In the genomic region with DNA sequence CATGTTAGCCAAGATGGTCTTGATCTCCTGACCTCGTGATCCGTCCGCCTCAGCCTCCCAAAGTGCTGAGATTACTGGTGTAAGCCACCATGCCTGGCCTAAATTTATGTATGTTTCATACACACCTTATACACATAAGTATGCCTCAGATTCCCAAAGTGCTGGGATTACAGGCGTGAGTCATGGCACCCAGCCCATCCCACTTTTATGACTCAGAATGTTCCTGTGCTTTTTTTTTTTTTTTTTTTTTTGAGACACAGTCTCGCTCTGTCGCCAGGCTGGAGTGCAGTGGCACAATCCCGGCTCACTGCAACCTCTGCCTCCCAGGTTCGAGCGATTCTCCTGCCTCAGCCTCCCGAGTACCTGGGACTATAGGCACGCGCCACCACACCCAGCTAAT, we compare ENCODE assay signal across 8 cellular contexts.
A peak's percentile ranks its signal among the peaks of the same experiment; 100 is the strongest.
DNase-seq lines count a peak whose midpoint lies in the region; ATAC-seq and TF ChIP-seq lines count a peak whose summit lies in the region.
"Not testable (repeated sequence)": the region's sequence is repeated elsewhere in the genome, so short reads cannot be mapped to it uniquely, and the experiment has no call there.

No MANE protein-coding gene starts in this region.

- H3K9me3 Mint-ChIP-seq in activated T-cell treated with anti-CD3 and anti-CD28 coated beads, Interleukin-2, amount 50 U/mL, for 72 hours; chondrocyte (ENCODE audit: low read depth): not testable (repeated sequence)

- not testable (repeated sequence) for H3K4me2 ChIP-seq in PC-3 (ENCODE audit: low read length)

- not testable (repeated sequence) for H3K36me3 Mint-ChIP-seq in activated T-cell treated with anti-CD3 and anti-CD28 coated beads, Interleukin-2, amount 50 U/mL, for 72 hours (ENCODE audit: insufficient read depth in 2 of 2)
- peaks cover 22% of the 10 kb centered on the region for H3K36me3 Mint-ChIP-seq in chondrocyte (ENCODE audit: low read depth)

- TF ChIP-seq CTCF in PC-3 (conservative IDR thresholded peaks at IDR 0.05; ENCODE audit: low read depth, low read length); chondrocyte (IDR thresholded peaks at IDR 0.05); fibroblast of villous mesenchyme (IDR thresholded peaks at IDR 0.05; ENCODE audit: insufficient read depth, low read depth, low read length); stomach (IDR thresholded peaks at IDR 0.05): not testable (repeated sequence)

- H4K20me1 ChIP-seq in PC-3 (ENCODE audit: low read length), result not testable (repeated sequence)

- BruUV-seq in PC-3 (replicated peaks; lab: Mats Ljungman, UMichigan), result not testable (repeated sequence)

- intact Hi-C loops in PC-3 (cut with micrococcal nuclease); stomach (cut with DNase I; ENCODE audit: low total_unique reads): not testable (repeated sequence)

- POLR2A ChIA-PET in HEK293T (lab: Yijun Ruan, JAX); PC-3 (lab: Charles Lee; ENCODE audit: unreplicated experiment): not testable (repeated sequence)

- not testable (repeated sequence) for H3K4me3 Mint-ChIP-seq in activated T-cell treated with anti-CD3 and anti-CD28 coated beads, Interleukin-2, amount 50 U/mL, for 72 hours; chondrocyte (ENCODE audit: unreplicated experiment)

- H3K4me1 Mint-ChIP-seq in activated T-cell treated with anti-CD3 and anti-CD28 coated beads, Interleukin-2, amount 50 U/mL, for 72 hours (ENCODE audit: low read depth); chondrocyte (ENCODE audit: low read depth): not testable (repeated sequence)

- H3K79me2 ChIP-seq in PC-3 (ENCODE audit: low read length), result not testable (repeated sequence)

- H3K27me3 Mint-ChIP-seq in activated T-cell treated with anti-CD3 and anti-CD28 coated beads, Interleukin-2, amount 50 U/mL, for 72 hours (ENCODE audit: low read depth); chondrocyte (ENCODE audit: low read depth): not testable (repeated sequence)

- DNase-seq in AG20443 (ENCODE audit: low spot score), result peak; percentile 19
- DNase-seq in HEK293T (ENCODE audit: extremely low spot score); activated T-cell treated with anti-CD3 and anti-CD28 coated beads, Interleukin-2, amount 50 U/mL, for 72 hours; chondrocyte (ENCODE audit: low spot score): not testable (repeated sequence)
- DNase-seq in PC-3, result peak; percentile 88
- DNase-seq in fibroblast of villous mesenchyme (ENCODE audit: low read depth), result peak; percentile 84
- peak; percentile 68 to 80 for DNase-seq in lung microvascular endothelial cell (ENCODE audit: low read depth in 2 of 2)
- DNase-seq in stomach, result peak; percentile 45

- TF ChIP-seq EP300 in stomach (IDR thresholded peaks at IDR 0.05), result not testable (repeated sequence)

- H3F3A ChIP-seq in PC-3 (ENCODE audit: low read length, unreplicated experiment), result not testable (repeated sequence)

- H3K9ac ChIP-seq in PC-3 (ENCODE audit: low read length), result not testable (repeated sequence)

- H3K27me3 ChIP-seq in PC-3 (ENCODE audit: low read length); stomach: not testable (repeated sequence)

- not testable (repeated sequence) for H2AFZ ChIP-seq in PC-3 (ENCODE audit: low read length)

- H3K36me3 ChIP-seq in PC-3 (ENCODE audit: low read depth, low read length), result peaks cover 12% of the 10 kb centered on the region; the same call in 1 of the 2 replicates
- peaks cover 26 to 99% (median 95%) of the 10 kb centered on the region in 4 donors for H3K36me3 ChIP-seq in stomach

- 87 to 92% (median 89%) methylated on average over 12 of the region's 12 CpGs for WGBS in stomach, 5 donors

- ATAC-seq in PC-3, result peak; percentile 79
- ATAC-seq in activated T-cell treated with anti-CD3 and anti-CD28 coated beads, Interleukin-2, amount 50 U/mL, for 72 hours (replicated peaks in 1 of 2), result not testable (repeated sequence)

- H3K9me2 ChIP-seq in PC-3 (replicated peaks; ENCODE audit: low read length), result not testable (repeated sequence)

- TF ChIP-seq POLR2A in stomach (IDR thresholded peaks at IDR 0.05), result not testable (repeated sequence)

- CTCF ChIA-PET in HEK293T (lab: Yijun Ruan, JAX); PC-3 (lab: Charles Lee): not testable (repeated sequence)

- H3K27ac Mint-ChIP-seq in activated T-cell treated with anti-CD3 and anti-CD28 coated beads, Interleukin-2, amount 50 U/mL, for 72 hours, result peak overlapping the region; percentile 36
- H3K27ac Mint-ChIP-seq in chondrocyte (ENCODE audit: unreplicated experiment), result peak overlapping the region; percentile 91

- H3K4me1 ChIP-seq in PC-3 (ENCODE audit: insufficient read depth, low read length); stomach: not testable (repeated sequence)

- H3K27ac ChIP-seq in PC-3 (ENCODE audit: low read length); stomach: not testable (repeated sequence)

- H3K4me3 ChIP-seq in PC-3 (ENCODE audit: low read length); fibroblast of villous mesenchyme (ENCODE audit: low read depth, low read length); stomach: not testable (repeated sequence)

- not testable (repeated sequence) for H3K9me3 ChIP-seq in PC-3 (ENCODE audit: low read length); stomach

TF ChIP-seq in HEK293T, 16 proteins besides CTCF, POLR2A, EP300 and RAD21:
- TF ChIP-seq ZNF384 (IDR thresholded peaks at IDR 0.05), result peak; percentile 74
